7 cellular contexts compared by ENCODE assay signal in genomic region chrX:1535241-1536041, GRCh38. TPM values are rescaled to one million over a fixed set of nuclear protein-coding genes. Genes with fewer than 3 reads are reported as not detected.
DNase-seq lines count a peak whose midpoint lies in the region; ATAC-seq and TF ChIP-seq lines count a peak whose summit lies in the region.

No MANE protein-coding gene starts in this region.

- DNase-seq in NB4 (ENCODE audit: low read depth) (peak; percentile 64), neuronal stem cell (ENCODE audit: low spot score) (no peak), NCI-H1930 (lab: John Stamatoyannopoulos, UW) (no peak), NK-92 (lab: John Stamatoyannopoulos, UW; ENCODE audit: unreplicated experiment) (no peak)
- peak; percentile 50 for DNase-seq in activated T-helper 2 cell treated with anti-CD3 and anti-CD28 coated beads, Interferon-gamma antibody, Interleukin-2, Interleukin-4, amounts not matched to agents 10 μg/mL and 5 μg/mL and 100 μg/mL, durations not matched to agents 14 hours and 24 hours and 36 hours (ENCODE audit: low spot score)

- peaks cover 16% of the 10 kb centered on the region for H3K36me3 Mint-ChIP-seq in activated T-helper 2 cell treated with anti-CD3 and anti-CD28 coated beads, Interferon-gamma antibody, Interleukin-2, Interleukin-4, amounts not matched to agents 10 μg/mL and 5 μg/mL and 100 μg/mL, durations not matched to agents 14 hours and 24 hours and 36 hours (ENCODE audit: low read depth)

- peak; percentile 25 for ATAC-seq in GM19463 (IDR thresholded peaks at IDR 0.05; ENCODE audit: unreplicated experiment)
- ATAC-seq in HG02938 (IDR thresholded peaks at IDR 0.05; ENCODE audit: unreplicated experiment): no peak

- no peak for TF ChIP-seq POLR2A in NB4 (IDR thresholded peaks at IDR 0.05; ENCODE audit: extremely low read depth, insufficient read length)

- no peak overlapping the region for H3K23ac ChIP-seq in neuronal stem cell (ENCODE audit: low read depth, low read length, poor library complexity)

- H2BK120ac ChIP-seq in neuronal stem cell (ENCODE audit: low read depth, low read length): no peak overlapping the region

- H3K4ac ChIP-seq in neuronal stem cell (ENCODE audit: low read length): no peak overlapping the region

- no peak for TF ChIP-seq CTCF in NB4 (IDR thresholded peaks at IDR 0.05; ENCODE audit: low read depth, low read length)

- no peaks in the 10 kb centered on the region for H3K9me3 ChIP-seq in neuronal stem cell (replicated peaks in 1 of 2; ENCODE audit: control insufficient read depth in 2 of 2, insufficient read depth in 1 of 2, low read depth in 1 of 2, low read length in 2 of 2)

- H3K18ac ChIP-seq in neuronal stem cell (ENCODE audit: low read length): no peak overlapping the region

- intact Hi-C loops in activated T-helper 2 cell treated with anti-CD3 and anti-CD28 coated beads, Interferon-gamma antibody, Interleukin-2, Interleukin-4, amounts not matched to agents 10 μg/mL and 5 μg/mL and 100 μg/mL, durations not matched to agents 14 hours and 24 hours and 36 hours (cut with micrococcal nuclease): loop anchor here (1.0 to 5.0 kb wide), 5 partner anchors 7 to 143 kb away; partner anchors contain the start of gene SLC25A6

- no peak overlapping the region for H4K8ac ChIP-seq in neuronal stem cell (ENCODE audit: low read depth, low read length)

- H3K27me3 Mint-ChIP-seq in activated T-helper 2 cell treated with anti-CD3 and anti-CD28 coated beads, Interferon-gamma antibody, Interleukin-2, Interleukin-4, amounts not matched to agents 10 μg/mL and 5 μg/mL and 100 μg/mL, durations not matched to agents 14 hours and 24 hours and 36 hours (ENCODE audit: low read depth): no peaks in the 10 kb centered on the region

- H3K4me1 ChIP-seq in neuronal stem cell (ENCODE audit: control insufficient read depth in 2 of 2, insufficient read depth in 1 of 2, low read depth in 1 of 2, low read length in 2 of 2): peaks cover 0 to 6% of the 10 kb centered on the region in 2 donors

- H3K4me3 ChIP-seq in NB4 (ENCODE audit: low read depth, low read length): peak overlapping the region; percentile 93
- no peak overlapping the region for H3K4me3 ChIP-seq in neuronal stem cell (ENCODE audit: low read length in 2 of 2)

- no peak overlapping the region for H3K9ac ChIP-seq in neuronal stem cell (ENCODE audit: low read depth, low read length, poor library complexity)

- peak overlapping the region; percentile 94 for H3K4me3 Mint-ChIP-seq in activated T-helper 2 cell treated with anti-CD3 and anti-CD28 coated beads, Interferon-gamma antibody, Interleukin-2, Interleukin-4, amounts not matched to agents 10 μg/mL and 5 μg/mL and 100 μg/mL, durations not matched to agents 14 hours and 24 hours and 36 hours (ENCODE audit: low read depth)

- H3K27ac Mint-ChIP-seq in activated T-helper 2 cell treated with anti-CD3 and anti-CD28 coated beads, Interferon-gamma antibody, Interleukin-2, Interleukin-4, amounts not matched to agents 10 μg/mL and 5 μg/mL and 100 μg/mL, durations not matched to agents 14 hours and 24 hours and 36 hours: peak overlapping the region; percentile 99

- H2AK5ac ChIP-seq in neuronal stem cell (ENCODE audit: low read depth, low read length): no peak overlapping the region

- H3K4me2 ChIP-seq in neuronal stem cell (ENCODE audit: insufficient read depth, low read length, poor library complexity, severe bottlenecking): no peak overlapping the region

- H3K36me3 ChIP-seq in neuronal stem cell (replicated peaks in 1 of 2; ENCODE audit: control insufficient read depth in 2 of 2, insufficient read depth in 2 of 2, low read length in 2 of 2): no peaks in the 10 kb centered on the region

- no peaks in the 10 kb centered on the region for H3K79me1 ChIP-seq in neuronal stem cell (ENCODE audit: low read depth, low read length)

- peak overlapping the region; percentile 17 for H2AFZ ChIP-seq in neuronal stem cell (ENCODE audit: low read length)

- H3K27ac ChIP-seq in neuronal stem cell (replicated peaks; ENCODE audit: low read length): no peak overlapping the region

- H2BK15ac ChIP-seq in neuronal stem cell (ENCODE audit: low read length): no peak overlapping the region

- H3K9me3 Mint-ChIP-seq in activated T-helper 2 cell treated with anti-CD3 and anti-CD28 coated beads, Interferon-gamma antibody, Interleukin-2, Interleukin-4, amounts not matched to agents 10 μg/mL and 5 μg/mL and 100 μg/mL, durations not matched to agents 14 hours and 24 hours and 36 hours: no peaks in the 10 kb centered on the region

- peaks cover 0 to 3% (median 0%) of the 10 kb centered on the region in 3 experiments for H3K27me3 ChIP-seq in neuronal stem cell (ENCODE audit: control insufficient read depth in 3 of 3, insufficient read depth in 3 of 3, low read depth in 1 of 3, low read length in 3 of 3)

- WGBS in neuronal stem cell (ENCODE audit: extremely low coverage in 2 of 2, insufficient read length in 2 of 2, insufficient replicate concordance in 1 of 2), 2 donors: no CpG with 5 or more reads among the region's 33 CpGs

- H2BK12ac ChIP-seq in neuronal stem cell (ENCODE audit: low read length): peak overlapping the region; percentile 22

- no peak overlapping the region for H4K91ac ChIP-seq in neuronal stem cell (ENCODE audit: low read depth, low read length, poor library complexity)

- no peak overlapping the region for H2BK5ac ChIP-seq in neuronal stem cell (ENCODE audit: low read length)

- peaks cover 14% of the 10 kb centered on the region for H3K4me1 Mint-ChIP-seq in activated T-helper 2 cell treated with anti-CD3 and anti-CD28 coated beads, Interferon-gamma antibody, Interleukin-2, Interleukin-4, amounts not matched to agents 10 μg/mL and 5 μg/mL and 100 μg/mL, durations not matched to agents 14 hours and 24 hours and 36 hours (ENCODE audit: low read depth)

- no peak overlapping the region for H3K14ac ChIP-seq in neuronal stem cell (ENCODE audit: low read length)

RNA-seq across cellular contexts. Expression of gene P2RY8, which starts 1.5 kb away (rescaled TPM):
- total RNA-seq in activated T-helper 2 cell treated with anti-CD3 and anti-CD28 coated beads, Interferon-gamma antibody, Interleukin-2, Interleukin-4, amounts not matched to agents 10 μg/mL and 5 μg/mL and 100 μg/mL, durations not matched to agents 14 hours and 24 hours and 36 hours: 33.1 and 34.5 TPM in 2 replicates
- polyA plus RNA-seq in neuronal stem cell (2013, experiment 1 of 2): 0.26 TPM
- polyA plus RNA-seq in neuronal stem cell (2013, experiment 2 of 2): 0.29 TPM

RNA-seq across cellular contexts. Expression of gene AKAP17A, which starts 56.0 kb away (rescaled TPM):
- 67.4 and 67.6 TPM in 2 replicates for total RNA-seq in activated T-helper 2 cell treated with anti-CD3 and anti-CD28 coated beads, Interferon-gamma antibody, Interleukin-2, Interleukin-4, amounts not matched to agents 10 μg/mL and 5 μg/mL and 100 μg/mL, durations not matched to agents 14 hours and 24 hours and 36 hours
- 24.9 TPM for polyA plus RNA-seq in neuronal stem cell (2013, experiment 1 of 2)
- polyA plus RNA-seq in neuronal stem cell (2013, experiment 2 of 2): 23.8 TPM

Comparison
In these comparisons a context has a peak if more than half of its experiments do, and no peak if none do; other contexts are left out.
1. DNase-seq: peak in NB4 (single experiment) and activated T-helper 2 cell treated with anti-CD3 and anti-CD28 coated beads, Interferon-gamma antibody, Interleukin-2, Interleukin-4, amounts not matched to agents 10 μg/mL and 5 μg/mL and 100 μg/mL, durations not matched to agents 14 hours and 24 hours and 36 hours (single experiment); none in neuronal stem cell (single experiment), NCI-H1930 (0 of 2) and NK-92 (single experiment).